Comparison of ENCODE assay signal across 30 cellular contexts in the genomic region with DNA sequence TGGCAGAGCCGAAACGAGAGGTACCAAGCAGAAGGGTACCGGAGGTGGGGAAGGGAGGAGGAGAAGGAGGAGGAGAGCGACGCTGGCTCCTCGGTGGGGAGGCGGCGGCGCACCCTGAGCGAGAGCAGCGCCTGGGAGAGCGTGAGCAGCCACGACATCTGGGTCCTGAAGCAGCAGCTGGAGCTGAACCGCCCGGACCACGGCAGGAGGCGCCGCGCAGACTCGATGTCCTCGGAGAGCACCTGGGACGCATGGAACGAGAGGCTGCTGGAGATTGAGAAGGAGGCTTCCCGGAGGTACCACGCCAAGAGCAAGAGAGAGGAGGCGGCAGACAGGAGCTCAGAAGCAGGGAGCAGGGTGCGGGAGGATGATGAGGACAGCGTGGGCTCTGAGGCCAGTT. TPM values are rescaled to one million over a fixed set of nuclear protein-coding genes. Genes with fewer than 3 reads are reported as not detected.
"Had no signal": no experiment of that assay in that cellular context is flagged by ENCODE, and none has a peak within 500 bp of the region (broad histone marks: within the 10 kb centered on the region; RNA-seq: fewer than 3 reads in every experiment).

No MANE protein-coding gene starts in this region.

- H3K27me3 ChIP-seq: hepatocyte, uterus had no signal

- H3K4me3 ChIP-seq: hepatocyte, mucosa of descending colon, skin epidermis, thoracic aorta, uterus had no signal

- H3K4me1 ChIP-seq: foreskin keratinocyte had no signal

- H3K4me2 ChIP-seq: hepatocyte had no signal

- H3K36me3 ChIP-seq: brain microvascular endothelial cell, uterus had no signal

- DNase-seq: activated CD4-positive, alpha-beta memory T cell treated with anti-CD3 and anti-CD28 coated beads, Interleukin-2, amount 10 ng/mL, durations not matched to agents 7 days and 5 days; activated CD4-positive, alpha-beta T cell treated with anti-CD3 and anti-CD28 coated beads for 1 hour; activated CD4-positive, alpha-beta T cell treated with anti-CD3 and anti-CD28 coated beads, Interleukin-2, amount 10 ng/mL, durations not matched to agents 7 days and 5 days; activated CD8-positive, alpha-beta memory T cell treated with anti-CD3 and anti-CD28 coated beads, Interleukin-2, amount 50 U/mL, for 48 hours; activated gamma-delta T cell; activated naive CD4-positive, alpha-beta T cell treated with anti-CD3 and anti-CD28 coated beads, Interleukin-2, amount 10 ng/mL, durations not matched to agents 7 days and 5 days; activated naive CD8-positive, alpha-beta T cell treated with anti-CD3 and anti-CD28 coated beads, Interleukin-2, amount 10 ng/mL, durations not matched to agents 7 days and 5 days; activated T-cell treated with anti-CD3 and anti-CD28 coated beads, Interleukin-2, amount 50 U/mL, for 24 hours; brain microvascular endothelial cell; cortex of kidney; foreskin keratinocyte; islet precursor cell; retina; stimulated activated CD4-positive, alpha-beta T cell treated with anti-CD3 and anti-CD28 coated beads, Interleukin-12 subunit alpha, Interleukin-12 subunit beta, amount 100 ng/mL, for 4 hours; stimulated activated CD4-positive, alpha-beta T cell treated with anti-CD3 and anti-CD28 coated beads, Interleukin-4, amount 100 ng/mL, for 1 hour; stimulated activated naive CD8-positive, alpha-beta T cell treated with anti-CD3 and anti-CD28 coated beads, Interleukin-15, Interleukin-2, amounts not matched to agents 100 U/mL and 50 U/mL, for 24 hours; T-helper 17 cell; T1000; uterus had no signal

- H3K9me3 ChIP-seq: mucosa of descending colon, thoracic aorta, uterus had no signal

- H2AFZ ChIP-seq: hepatocyte had no signal

- H3K79me2 ChIP-seq: hepatocyte had no signal

- H3K27ac ChIP-seq: brain microvascular endothelial cell, foreskin keratinocyte, hepatocyte, skin epidermis, thoracic aorta, uterus had no signal

RNA-seq across cellular contexts. Expression of gene STYXL2, which starts 32.4 kb away (rescaled TPM):
- total RNA-seq: activated CD4-positive, alpha-beta memory T cell treated with anti-CD3 and anti-CD28 coated beads, Interleukin-2, amount 10 ng/mL, durations not matched to agents 7 days and 5 days; activated CD4-positive, alpha-beta T cell treated with anti-CD3 and anti-CD28 coated beads, Interleukin-2, amount 10 ng/mL, durations not matched to agents 7 days and 5 days; activated naive CD8-positive, alpha-beta T cell treated with anti-CD3 and anti-CD28 coated beads, Interleukin-2, amount 10 ng/mL, durations not matched to agents 7 days and 5 days; esophagus mucosa; foreskin keratinocyte; lung microvascular endothelial cell; natural killer cell treated with Interleukin-12 subunit alpha and Interleukin-12 subunit beta and Interleukin-15 and Interleukin-18, amount 100 ng/mL, for 72 hours; osteoblast; progenitor cell of endocrine pancreas; T-helper 17 cell had no signal

RNA-seq across cellular contexts. Expression of gene GPA33, which starts 36.1 kb away (rescaled TPM):
- total RNA-seq: esophagus mucosa; foreskin keratinocyte; lung microvascular endothelial cell; myocyte; natural killer cell treated with Interleukin-12 subunit alpha and Interleukin-12 subunit beta and Interleukin-15 and Interleukin-18, amount 100 ng/mL, for 72 hours; osteoblast; progenitor cell of endocrine pancreas; sciatic nerve; thoracic aorta had no signal
